8 cellular contexts compared by ENCODE assay signal in the genomic region with DNA sequence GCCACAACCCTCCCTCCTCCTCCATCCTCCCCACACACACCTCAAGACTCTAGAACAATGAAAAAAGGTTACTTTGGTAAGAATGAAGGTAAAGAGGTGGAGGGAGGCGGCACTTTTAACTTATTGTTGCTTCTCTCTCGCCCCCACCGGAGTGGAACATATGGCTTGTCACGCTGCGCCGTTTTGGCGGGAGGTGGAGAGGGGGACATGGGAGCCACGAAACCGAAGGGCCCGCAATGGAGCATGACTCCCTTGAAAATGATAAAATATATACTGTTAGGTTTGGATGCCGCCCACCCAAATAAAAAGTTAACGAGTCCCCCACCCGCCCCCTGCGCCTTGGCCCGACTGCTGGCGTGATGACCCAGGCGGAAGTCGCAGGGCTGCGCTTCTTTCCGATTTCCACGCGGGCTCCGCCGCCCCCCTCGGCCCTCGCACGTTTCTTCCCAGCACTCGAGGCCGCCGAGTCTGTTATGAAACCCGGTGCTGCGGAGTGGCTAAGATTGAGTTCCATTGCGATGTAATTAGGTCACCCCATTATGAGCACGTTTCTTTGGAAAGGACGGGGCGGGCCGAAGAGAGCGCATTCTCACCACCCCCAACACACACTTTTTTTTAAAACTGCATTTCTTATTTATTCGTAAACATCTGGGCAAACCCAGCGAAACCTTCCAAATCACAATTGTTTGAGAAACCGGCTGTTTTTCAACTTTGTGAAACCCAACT. TPM values are rescaled to one million over a fixed set of nuclear protein-coding genes. Genes with fewer than 3 reads are reported as not detected.
DNase-seq lines count a peak whose midpoint lies in the region; ATAC-seq and TF ChIP-seq lines count a peak whose summit lies in the region.

No MANE protein-coding gene starts in this region.

- H4K5ac ChIP-seq in mesendoderm (ENCODE audit: low read length): no peak overlapping the region

- H3K36me3 ChIP-seq in ES-I3 (ENCODE audit: insufficient read depth, low read length) (peaks cover 18% of the 10 kb centered on the region), mesendoderm (ENCODE audit: control insufficient read depth, insufficient read depth, low read length) (peaks cover under 1% of the 10 kb centered on the region)

- peaks cover 35% of the 10 kb centered on the region for H3K79me2 ChIP-seq in mesendoderm (ENCODE audit: control insufficient read depth, insufficient read depth, low read length)

- H3K4me1 Mint-ChIP-seq in activated CD8-positive, alpha-beta T cell treated with anti-CD3 and anti-CD28 coated beads for 36 hours (ENCODE audit: low read depth): peaks cover 37% of the 10 kb centered on the region

- no peaks in the 10 kb centered on the region for H3K27me3 ChIP-seq in mesendoderm (ENCODE audit: insufficient read depth, low read length, poor library complexity)

- peak overlapping the region; percentile 82 for H3K4me2 ChIP-seq in mesendoderm (ENCODE audit: low read length)

- intact Hi-C loops in activated CD8-positive, alpha-beta T cell treated with anti-CD3 and anti-CD28 coated beads for 36 hours (cut with micrococcal nuclease): loop anchor here (5.0 kb wide), 1 partner anchor 112 kb away; no protein-coding TSS in a partner anchor

- H3K4me3 Mint-ChIP-seq in activated CD8-positive, alpha-beta T cell treated with anti-CD3 and anti-CD28 coated beads for 36 hours: peak overlapping the region; percentile 88

- peak overlapping the region; percentile 100 for H3K27ac Mint-ChIP-seq in activated CD8-positive, alpha-beta T cell treated with anti-CD3 and anti-CD28 coated beads for 36 hours

- no CpG with 5 or more reads among the region's 41 CpGs for WGBS in mesendoderm (ENCODE audit: extremely low coverage, insufficient coverage, low lambda C conversion rate)

- POLR2A ChIA-PET in activated CD8-positive, alpha-beta T cell treated with anti-CD3 and anti-CD28 coated beads for 36 hours (lab: Charles Lee): interaction anchor here (1.1 to 8.6 kb wide), 9 partner anchors 12 to 519 kb away, joined by 3 to 161 read pairs (median 5); no protein-coding TSS in a partner anchor

- peak overlapping the region; percentile 97 for H3K9ac ChIP-seq in ES-I3 (ENCODE audit: low read depth, low read length)
- H3K9ac ChIP-seq in mesendoderm (ENCODE audit: low read length): peak overlapping the region; percentile 97

- H3K27me3 Mint-ChIP-seq in activated CD8-positive, alpha-beta T cell treated with anti-CD3 and anti-CD28 coated beads for 36 hours: no peaks in the 10 kb centered on the region

- CTCF ChIA-PET in activated CD8-positive, alpha-beta T cell treated with anti-CD3 and anti-CD28 coated beads for 36 hours (lab: Charles Lee): interaction anchor here (4.8 kb wide), 1 partner anchor 21 kb away, joined by 57 read pairs; no protein-coding TSS in a partner anchor

- peak overlapping the region; percentile 82 for H3K4ac ChIP-seq in mesendoderm (ENCODE audit: low read depth, low read length)

- peak; percentile 9 for ATAC-seq in activated CD8-positive, alpha-beta T cell treated with anti-CD3 and anti-CD28 coated beads for 36 hours
- ATAC-seq in GM19328 (IDR thresholded peaks at IDR 0.05; ENCODE audit: unreplicated experiment): no peak

- no peak for TF ChIP-seq CTCF in activated CD8-positive, alpha-beta T cell treated with anti-CD3 and anti-CD28 coated beads for 36 hours (IDR thresholded peaks at IDR 0.05)

- peak overlapping the region; percentile 72 for H3K4me3 ChIP-seq in mesendoderm (ENCODE audit: low read length)

- H3K27ac ChIP-seq in mesendoderm (ENCODE audit: low read depth, low read length): peak overlapping the region; percentile 98

- H3K23ac ChIP-seq in mesendoderm (ENCODE audit: low read length): no peak overlapping the region

- no peak overlapping the region for H2BK15ac ChIP-seq in mesendoderm (replicated peaks; ENCODE audit: low read depth)

- H4K8ac ChIP-seq in mesendoderm (ENCODE audit: low read depth, low read length): peak overlapping the region; percentile 97

- H3K9me3 Mint-ChIP-seq in activated CD8-positive, alpha-beta T cell treated with anti-CD3 and anti-CD28 coated beads for 36 hours: peaks cover 4% of the 10 kb centered on the region

- DNase-seq in M059J (ENCODE audit: low read depth) (peak; percentile 96), mesendoderm (peak; percentile 89), KG1 (lab: John Stamatoyannopoulos, UW) (no peak)
- peak; percentile 89 for DNase-seq in activated CD8-positive, alpha-beta T cell treated with anti-CD3 and anti-CD28 coated beads for 36 hours
- peak; percentile 65 for DNase-seq in effector CD8-positive, alpha-beta T cell (lab: John Stamatoyannopoulos, UW)
- DNase-seq in stimulated activated CD8-positive, alpha-beta memory T cell treated with anti-CD3 and anti-CD28 coated beads, Interleukin-2, amount 100 ng/mL, for 1 hour (ENCODE audit: low read depth in 2 of 2): peak; percentile 73 to 76

- peak overlapping the region; percentile 98 for H3K56ac ChIP-seq in mesendoderm (ENCODE audit: low read length)

- H3K9me3 ChIP-seq in ES-I3 (ENCODE audit: control insufficient read depth, insufficient read depth, low read length): no peaks in the 10 kb centered on the region

- H2BK5ac ChIP-seq in mesendoderm (ENCODE audit: low read length): peak overlapping the region; percentile 83

- H2BK120ac ChIP-seq in mesendoderm (ENCODE audit: low read depth, low read length): peak overlapping the region; percentile 95

- peaks cover 12% of the 10 kb centered on the region for H3K4me1 ChIP-seq in ES-I3 (ENCODE audit: insufficient read depth, low read length)
- H3K4me1 ChIP-seq in mesendoderm (ENCODE audit: control insufficient read depth, low read depth, low read length): peaks cover 7% of the 10 kb centered on the region

- H2AK5ac ChIP-seq in mesendoderm (ENCODE audit: low read length): no peak overlapping the region

- peaks cover 3% of the 10 kb centered on the region for H3K79me1 ChIP-seq in mesendoderm (ENCODE audit: low read length)

- H3K18ac ChIP-seq in mesendoderm (ENCODE audit: low read length): peak overlapping the region; percentile 77

- H3K36me3 Mint-ChIP-seq in activated CD8-positive, alpha-beta T cell treated with anti-CD3 and anti-CD28 coated beads for 36 hours (ENCODE audit: low read depth): peaks cover 44% of the 10 kb centered on the region

RNA-seq across cellular contexts. Expression of a gene that starts 1.4 kb away (rescaled TPM):
- total RNA-seq in M059J (2014; rRNA removed; shearing (Covaris generic)): 63.5 and 154 TPM in 2 replicates
- 10 to 100 TPM; 57.4 to 60.6 TPM for total RNA-seq in activated CD8-positive, alpha-beta T cell treated with anti-CD3 and anti-CD28 coated beads for 36 hours
- 81.7 TPM for polyA plus RNA-seq in mesendoderm (2013, experiment 1 of 2)
- polyA plus RNA-seq in mesendoderm (2013, experiment 2 of 2): 85.1 TPM
